ENCODE assay signal across 8 cellular contexts in genomic region chr20:31572701-31573554, GRCh38.
A peak's percentile ranks its signal among the peaks of the same experiment; 100 is the strongest.
DNase-seq lines count a peak whose midpoint lies in the region; ATAC-seq lines count a peak whose summit lies in the region.

No MANE protein-coding gene starts in this region.

- DNase-seq in AG08395 (ENCODE audit: low spot score) (peak; percentile 95), NCI-H226 (peak; percentile 99), islet precursor cell (peak; percentile 100)
- DNase-seq in activated CD4-positive, CD25-positive, alpha-beta regulatory T cell (lab: John Stamatoyannopoulos, UW) = peak; percentile 65 to 82 (median 74)
- peak; percentile 76 for DNase-seq in central memory CD4-positive, alpha-beta T cell
- peak; percentile 86 for DNase-seq in stimulated activated CD4-positive, alpha-beta T cell treated with anti-CD3 and anti-CD28 coated beads, Interleukin-12 subunit alpha, Interleukin-12 subunit beta, amount 100 ng/mL, for 4 hours

- ATAC-seq in GM19023 (IDR thresholded peaks at IDR 0.05; ENCODE audit: unreplicated experiment) (peak; percentile 82), HG03196 (IDR thresholded peaks at IDR 0.05; ENCODE audit: unreplicated experiment) (peak; percentile 88)

Comparison
In these comparisons a context has a peak if more than half of its experiments do, and no peak if none do; other contexts are left out.
1. Peak in every context shown above with its lines: DNase-seq and ATAC-seq.